ENCODE assay signal across 8 cellular contexts in the genomic region with DNA sequence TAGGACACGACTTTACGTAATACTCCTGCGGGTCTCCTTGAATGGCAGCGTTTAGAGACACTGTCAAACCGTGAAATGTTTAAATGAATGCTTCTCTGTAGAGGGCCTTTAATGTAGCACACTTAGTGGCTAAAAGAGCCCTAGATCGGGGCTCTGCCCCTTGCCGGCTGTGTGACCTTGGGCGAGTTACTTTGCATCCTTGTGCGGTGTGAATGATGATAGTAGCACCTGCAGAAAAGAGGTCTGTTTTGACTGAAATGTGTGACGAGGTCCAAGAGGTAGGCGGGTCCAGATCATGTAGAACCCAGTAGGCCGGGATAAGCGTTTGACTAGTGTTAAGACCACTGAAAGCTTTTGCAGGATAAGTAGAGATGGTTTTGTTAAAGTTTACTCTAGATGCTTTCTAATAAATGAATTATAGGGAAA. TPM values are rescaled to one million over a fixed set of nuclear protein-coding genes. Genes with fewer than 3 reads are reported as not detected.
A peak's percentile ranks its signal among the peaks of the same experiment; 100 is the strongest.
DNase-seq lines count a peak whose midpoint lies in the region; ATAC-seq and TF ChIP-seq lines count a peak whose summit lies in the region.

No MANE protein-coding gene starts in this region.

- POLR2A ChIA-PET in RWPE1 (lab: Yijun Ruan, JAX; ENCODE audit: low non-redundant PET) = no interaction called here

- ATAC-seq in GM18861 (IDR thresholded peaks at IDR 0.05; ENCODE audit: unreplicated experiment) = peak; percentile 23
- peak; percentile 26 for ATAC-seq in HG03039 (IDR thresholded peaks at IDR 0.05; ENCODE audit: unreplicated experiment)
- ATAC-seq in omental fat pad (ENCODE audit: low FRiP score) = no peak

- peaks cover 2% of the 10 kb centered on the region for H4K20me1 ChIP-seq in fibroblast of lung (ENCODE audit: control insufficient read depth, extremely low read depth, insufficient read depth, low read length)
- H4K20me1 ChIP-seq in osteoblast (ENCODE audit: insufficient read depth, low read length) = peaks cover 42% of the 10 kb centered on the region

- DNase-seq in AG08395 (ENCODE audit: low spot score) (peak; percentile 4), RWPE1 (ENCODE audit: low spot score) (peak; percentile 7), fibroblast of lung (ENCODE audit: low read depth in 2 of 2) (peak; percentile 4 to 18), osteoblast (ENCODE audit: insufficient read length, low spot score, missing footprints) (peak; percentile 53), omental fat pad (ENCODE audit: low spot score) (no peak), GOT3 (lab: John Stamatoyannopoulos, UW) (no peak)

- CTCF ChIA-PET in RWPE1 (lab: Yijun Ruan, JAX) = interaction anchor here (0.7 to 1.0 kb wide), 3 partner anchors 12 to 187 kb away, joined by 3 to 8 read pairs (median 3); no protein-coding TSS in a partner anchor

- TF ChIP-seq CTCF in RWPE1 (conservative IDR thresholded peaks at IDR 0.05; ENCODE audit: low read depth) = no peak
- no peak for TF ChIP-seq CTCF in fibroblast of lung (conservative IDR thresholded peaks at IDR 0.05 in 1 of 2, IDR thresholded peaks at IDR 0.05 in 1 of 2; ENCODE audit: low read depth in 1 of 2, low read length in 2 of 2)
- no peak for TF ChIP-seq CTCF in osteoblast (IDR thresholded peaks at IDR 0.05; ENCODE audit: extremely low read depth, low read depth, low read length)
- no peak for TF ChIP-seq CTCF in omental fat pad (IDR thresholded peaks at IDR 0.05)

- H3K79me2 ChIP-seq in fibroblast of lung (ENCODE audit: control insufficient read depth, insufficient read depth, low read length) (peaks cover 52% of the 10 kb centered on the region), osteoblast (ENCODE audit: insufficient read depth, low read length) (peaks cover 57% of the 10 kb centered on the region)

- peak overlapping the region; percentile 93 for H3K4me2 ChIP-seq in fibroblast of lung (ENCODE audit: extremely low read depth, insufficient read depth, low read length)
- peak overlapping the region; percentile 92 for H3K4me2 ChIP-seq in osteoblast (ENCODE audit: insufficient read depth, low read length)

- H3K27me3 ChIP-seq in fibroblast of lung (ENCODE audit: control insufficient read depth, insufficient read depth, low read length) (no peaks in the 10 kb centered on the region), osteoblast (ENCODE audit: insufficient read depth, low read length) (no peaks in the 10 kb centered on the region)

- H2AFZ ChIP-seq in fibroblast of lung (ENCODE audit: low read length) (no peak overlapping the region), osteoblast (ENCODE audit: low read length) (peak overlapping the region; percentile 97)

- H3K9me3 ChIP-seq in fibroblast of lung (ENCODE audit: control insufficient read depth, insufficient read depth, low read depth, low read length) = no peaks in the 10 kb centered on the region
- no peaks in the 10 kb centered on the region for H3K9me3 ChIP-seq in osteoblast (ENCODE audit: low read depth, low read length)

- peak overlapping the region; percentile 62 to 99 (median 93) for H3K4me3 ChIP-seq in fibroblast of lung (replicated peaks in 1 of 4; ENCODE audit: control extremely low read depth in 1 of 4, insufficient read depth in 1 of 4, low read depth in 3 of 4, low read length in 4 of 4)
- H3K4me3 ChIP-seq in osteoblast (ENCODE audit: insufficient read depth, low read length) = peak overlapping the region; percentile 100

- H3K9ac ChIP-seq in fibroblast of lung (ENCODE audit: insufficient read depth, low read length) = peak overlapping the region; percentile 100

- H3K27ac ChIP-seq in RWPE1 (peak overlapping the region; percentile 91), fibroblast of lung (ENCODE audit: insufficient read depth, low read length) (peak overlapping the region; percentile 99), osteoblast (ENCODE audit: low read depth, low read length) (peak overlapping the region; percentile 95)

- peaks cover 3% of the 10 kb centered on the region for H3K36me3 ChIP-seq in fibroblast of lung (ENCODE audit: control insufficient read depth, insufficient read depth, low read length)
- peaks cover 14% of the 10 kb centered on the region for H3K36me3 ChIP-seq in osteoblast (ENCODE audit: insufficient read depth, low read length)

- peaks cover 6% of the 10 kb centered on the region for H3K4me1 ChIP-seq in fibroblast of lung (ENCODE audit: control insufficient read depth, extremely low read depth, insufficient read depth, low read length)
- peaks cover 21% of the 10 kb centered on the region for H3K4me1 ChIP-seq in osteoblast (ENCODE audit: insufficient read depth, low read length)

RNA-seq across cellular contexts. Expression of gene MED17, which starts 0.9 kb away (rescaled TPM):
- total RNA-seq in fibroblast of lung = 22.3 and 24.1 TPM in 2 replicates
- polyA plus RNA-seq in fibroblast of lung = 25.3 and 25.6 TPM in 2 replicates
- polyA plus RNA-seq in fibroblast of lung (2012) = 16.2 and 16.3 TPM in 2 replicates
- polyA minus RNA-seq in fibroblast of lung (ENCODE audit: low replicate concordance) = 2.4 and 4.8 TPM in 2 replicates
- total RNA-seq in osteoblast = 30.4 and 32.6 TPM in 2 replicates
- 10 to 100 TPM; 18.1 to 40.6 (median 21.5) TPM for total RNA-seq in omental fat pad

RNA-seq across cellular contexts. Expression of gene C11orf54, which starts 43.5 kb away (rescaled TPM):
- total RNA-seq in fibroblast of lung (19.3 and 22.1 TPM in 2 replicates), osteoblast (17.7 and 20.9 TPM in 2 replicates), omental fat pad (10 to 100 TPM; 17.3 to 50.8 (median 41.5) TPM)
- 11.1 and 29.0 TPM in 2 replicates for polyA plus RNA-seq in fibroblast of lung
- 7.9 and 17.2 TPM in 2 replicates for polyA plus RNA-seq in fibroblast of lung (2012)
- 9.4 TPM in 1 of 2 replicates, not detected in the other for polyA minus RNA-seq in fibroblast of lung (ENCODE audit: low replicate concordance)

RNA-seq across cellular contexts. Expression of gene TAF1D, which starts 43.7 kb away (rescaled TPM):
- total RNA-seq in fibroblast of lung (111 and 148 TPM in 2 replicates), osteoblast (119 and 126 TPM in 2 replicates), omental fat pad (100 to 1,000 TPM; 106 to 281 (median 127) TPM)
- polyA plus RNA-seq in fibroblast of lung = 77.1 and 78.5 TPM in 2 replicates
- polyA plus RNA-seq in fibroblast of lung (2012) = 56.7 and 69.0 TPM in 2 replicates
- 7.5 and 15.5 TPM in 2 replicates for polyA minus RNA-seq in fibroblast of lung (ENCODE audit: low replicate concordance)

Comparison
In these comparisons a context has a peak if more than half of its experiments do, and no peak if none do; other contexts are left out.
1. DNase-seq: peak in AG08395 (single experiment), RWPE1 (single experiment), fibroblast of lung (2 of 2) and osteoblast (single experiment); none in omental fat pad (single experiment) and GOT3 (single experiment).
2. Peak in every context shown above with its lines, with median percentiles within 50 percentile points of each other: H3K27ac ChIP-seq.